In genomic region chr10:14478639-14479038, GRCh38 we compare ENCODE assay signal across 8 cellular contexts.
DNase-seq lines count a peak whose midpoint lies in the region; ATAC-seq and TF ChIP-seq lines count a peak whose summit lies in the region.

No MANE protein-coding gene starts in this region.

- intact Hi-C loops in transverse colon (cut with DNase I; ENCODE audit: low total_unique reads) = no loop called here

- peak; percentile 35 for TF ChIP-seq CTCF in GM20000 (IDR thresholded peaks at IDR 0.05; ENCODE audit: extremely low read depth, missing control alignments)
- peak in 3 of 5 experiments; percentile 40 to 44 (median 41) for TF ChIP-seq CTCF in transverse colon (IDR thresholded peaks at IDR 0.05)

- ATAC-seq in HG02759 (IDR thresholded peaks at IDR 0.05; ENCODE audit: unreplicated experiment) = no peak
- no peak for ATAC-seq in GM19351 (IDR thresholded peaks at IDR 0.05; ENCODE audit: unreplicated experiment)

- H3K4me3 ChIP-seq in transverse colon = no peak overlapping the region

- TF ChIP-seq EP300 in transverse colon (IDR thresholded peaks at IDR 0.05; ENCODE audit: low read depth) = no peak

- H3K9me3 ChIP-seq in transverse colon = no peaks in the 10 kb centered on the region

- peaks cover 5% of the 10 kb centered on the region for H3K27me3 ChIP-seq in transverse colon

- no peaks in the 10 kb centered on the region for H3K36me3 ChIP-seq in transverse colon

- no peak for TF ChIP-seq POLR2A in transverse colon (IDR thresholded peaks at IDR 0.05)

- H3K4me1 ChIP-seq in transverse colon = no peaks in the 10 kb centered on the region

- H3K27ac ChIP-seq in caudate nucleus (ENCODE audit: low read depth, low read length) = no peak overlapping the region
- no peak overlapping the region for H3K27ac ChIP-seq in transverse colon

- WGBS in transverse colon (ENCODE audit: low coverage in 1 of 2), 2 donors = 12 to 22% methylated on average over 2 of the region's 2 CpGs

- in situ Hi-C loops in transverse colon (cut with MboI; ENCODE audit: low pct_ligation_motif_present in 1 of 4, low pct_unique_long_range_greater_than_20kb in 1 of 4, low sequenced_read_pairs in 3 of 4) = loop anchor here in 1 of 4 donors (25.0 kb wide), 1 partner anchor 691 kb away; no protein-coding TSS in a partner anchor

- peak; percentile 33 to 42 for DNase-seq in AML-193 (lab: John Stamatoyannopoulos, UW)
- peak; percentile 39 for DNase-seq in GM20000 (ENCODE audit: low spot score)
- peak; percentile 72 for DNase-seq in NCI-H748 (lab: John Stamatoyannopoulos, UW; ENCODE audit: unreplicated experiment)
- DNase-seq in caudate nucleus (lab: John Stamatoyannopoulos, UW) = peak in 55 of 61 donors; percentile 6 to 86 (median 55)
- peak; percentile 88 for DNase-seq in left kidney (ENCODE audit: low read depth, low spot score)
- no peak for DNase-seq in transverse colon
